ENCODE assay signal across 1 cellular context in genomic region chr1:27010226-27010994, GRCh38.
TF ChIP-seq lines count a peak whose summit lies in the region.

No MANE protein-coding gene starts in this region.

TF ChIP-seq in endothelial cell of umbilical vein, 7 proteins besides CTCF, POLR2A, EP300 and RAD21:
- TF ChIP-seq MYC (IDR thresholded peaks at IDR 0.05; ENCODE audit: low read depth, low read length): no peak
- no peak for TF ChIP-seq MAX (IDR thresholded peaks at IDR 0.05; ENCODE audit: insufficient read depth, insufficient read length)
- TF ChIP-seq EZH2 (IDR thresholded peaks at IDR 0.05; ENCODE audit: borderline replicate concordance, low read depth, low read length, severe bottlenecking): no peak
- no peak for TF ChIP-seq POLR2AphosphoS5 (IDR thresholded peaks at IDR 0.05; ENCODE audit: insufficient read depth, low read depth, low read length)
- TF ChIP-seq JUN (IDR thresholded peaks at IDR 0.05; ENCODE audit: borderline replicate concordance, insufficient read depth, insufficient read length, low read depth): no peak
- no peak for TF ChIP-seq FOS (IDR thresholded peaks at IDR 0.05; ENCODE audit: borderline replicate concordance, insufficient read depth, low read length)
- TF ChIP-seq GATA2 (IDR thresholded peaks at IDR 0.05; ENCODE audit: insufficient read depth, insufficient read length, low read depth, low read length): no peak
